ENCODE assay signal across 1 cellular context in genomic region chr2:85888745-85889647, GRCh38.
A peak's percentile ranks its signal among the peaks of the same experiment; 100 is the strongest.
TF ChIP-seq lines count a peak whose summit lies in the region.

Gene ST3GAL5, minus strand, starts transcription at chr2:85888990. Its CDS starts 85 bp downstream, at chr2:85888905.

TF ChIP-seq in HepG2, 621 proteins besides CTCF, POLR2A, EP300 and RAD21 (continued from another document and continues in another):
- no peak for TF ChIP-seq ZNF776 (CRISPR knock-in tag; IDR thresholded peaks at IDR 0.05)
- TF ChIP-seq MXD1 (CRISPR knock-in tag; IDR thresholded peaks at IDR 0.05): no peak
- TF ChIP-seq FOXK1 (CRISPR knock-in tag; IDR thresholded peaks at IDR 0.05; ENCODE audit: borderline replicate concordance, low read depth): 0 out of 2 replicates have a peak, but pooled peaks have one; percentile 57
- no peak; the same call in 1 of the 2 replicates for TF ChIP-seq ZNF3 (CRISPR knock-in tag; IDR thresholded peaks at IDR 0.05)
- TF ChIP-seq PHF8 (CRISPR knock-in tag; IDR thresholded peaks at IDR 0.05): peak; percentile 44; the same call in 1 of the 2 replicates
- TF ChIP-seq HNRNPL (IDR thresholded peaks at IDR 0.05; ENCODE audit: low read depth, low read length): no peak
- peak; percentile 56; the same call in 1 of the 2 replicates for TF ChIP-seq SALL2 (CRISPR knock-in tag; IDR thresholded peaks at IDR 0.05)
- peak; percentile 70 for TF ChIP-seq KMT2B (CRISPR knock-in tag; IDR thresholded peaks at IDR 0.05)
- TF ChIP-seq NKX3-1 (CRISPR knock-in tag; IDR thresholded peaks at IDR 0.05): 0 out of 2 replicates have a peak, but pooled peaks have one; percentile 31
- TF ChIP-seq NRL (CRISPR knock-in tag; IDR thresholded peaks at IDR 0.05; ENCODE audit: borderline replicate concordance): no peak
- TF ChIP-seq ZNF276 (CRISPR knock-in tag; IDR thresholded peaks at IDR 0.05; ENCODE audit: low read depth): no peak
- no peak for TF ChIP-seq TFE3 (CRISPR knock-in tag; IDR thresholded peaks at IDR 0.05)
- TF ChIP-seq TBX3 (IDR thresholded peaks at IDR 0.05; ENCODE audit: borderline replicate concordance): no peak
- TF ChIP-seq CHD2 (IDR thresholded peaks at IDR 0.05; ENCODE audit: low read depth, low read length): no peak
- TF ChIP-seq ZNF780A (CRISPR knock-in tag; IDR thresholded peaks at IDR 0.05): no peak
- no peak for TF ChIP-seq SNAI1 (CRISPR knock-in tag; IDR thresholded peaks at IDR 0.05; ENCODE audit: borderline replicate concordance)
- 0 out of 2 replicates have a peak, but pooled peaks have one; percentile 85 for TF ChIP-seq ETS1 (CRISPR knock-in tag; IDR thresholded peaks at IDR 0.05)
- no peak for TF ChIP-seq ZNF253 (CRISPR knock-in tag; IDR thresholded peaks at IDR 0.05; ENCODE audit: borderline replicate concordance)
- TF ChIP-seq, protein P1, sequence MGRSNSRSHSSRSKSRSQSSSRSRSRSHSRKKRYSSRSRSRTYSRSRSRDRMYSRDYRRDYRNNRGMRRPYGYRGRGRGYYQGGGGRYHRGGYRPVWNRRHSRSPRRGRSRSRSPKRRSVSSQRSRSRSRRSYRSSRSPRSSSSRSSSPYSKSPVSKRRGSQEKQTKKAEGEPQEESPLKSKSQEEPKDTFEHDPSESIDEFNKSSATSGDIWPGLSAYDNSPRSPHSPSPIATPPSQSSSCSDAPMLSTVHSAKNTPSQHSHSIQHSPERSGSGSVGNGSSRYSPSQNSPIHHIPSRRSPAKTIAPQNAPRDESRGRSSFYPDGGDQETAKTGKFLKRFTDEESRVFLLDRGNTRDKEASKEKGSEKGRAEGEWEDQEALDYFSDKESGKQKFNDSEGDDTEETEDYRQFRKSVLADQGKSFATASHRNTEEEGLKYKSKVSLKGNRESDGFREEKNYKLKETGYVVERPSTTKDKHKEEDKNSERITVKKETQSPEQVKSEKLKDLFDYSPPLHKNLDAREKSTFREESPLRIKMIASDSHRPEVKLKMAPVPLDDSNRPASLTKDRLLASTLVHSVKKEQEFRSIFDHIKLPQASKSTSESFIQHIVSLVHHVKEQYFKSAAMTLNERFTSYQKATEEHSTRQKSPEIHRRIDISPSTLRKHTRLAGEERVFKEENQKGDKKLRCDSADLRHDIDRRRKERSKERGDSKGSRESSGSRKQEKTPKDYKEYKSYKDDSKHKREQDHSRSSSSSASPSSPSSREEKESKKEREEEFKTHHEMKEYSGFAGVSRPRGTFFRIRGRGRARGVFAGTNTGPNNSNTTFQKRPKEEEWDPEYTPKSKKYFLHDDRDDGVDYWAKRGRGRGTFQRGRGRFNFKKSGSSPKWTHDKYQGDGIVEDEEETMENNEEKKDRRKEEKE (IDR thresholded peaks at IDR 0.05): no peak
- no peak for TF ChIP-seq ZNF7 (CRISPR knock-in tag; IDR thresholded peaks at IDR 0.05)
- peak; percentile 44; the same call in 1 of the 2 replicates for TF ChIP-seq ZNF143 (CRISPR knock-in tag; IDR thresholded peaks at IDR 0.05)
- TF ChIP-seq ZBTB7B (CRISPR knock-in tag; IDR thresholded peaks at IDR 0.05): peak; percentile 98
- TF ChIP-seq, protein P2, sequence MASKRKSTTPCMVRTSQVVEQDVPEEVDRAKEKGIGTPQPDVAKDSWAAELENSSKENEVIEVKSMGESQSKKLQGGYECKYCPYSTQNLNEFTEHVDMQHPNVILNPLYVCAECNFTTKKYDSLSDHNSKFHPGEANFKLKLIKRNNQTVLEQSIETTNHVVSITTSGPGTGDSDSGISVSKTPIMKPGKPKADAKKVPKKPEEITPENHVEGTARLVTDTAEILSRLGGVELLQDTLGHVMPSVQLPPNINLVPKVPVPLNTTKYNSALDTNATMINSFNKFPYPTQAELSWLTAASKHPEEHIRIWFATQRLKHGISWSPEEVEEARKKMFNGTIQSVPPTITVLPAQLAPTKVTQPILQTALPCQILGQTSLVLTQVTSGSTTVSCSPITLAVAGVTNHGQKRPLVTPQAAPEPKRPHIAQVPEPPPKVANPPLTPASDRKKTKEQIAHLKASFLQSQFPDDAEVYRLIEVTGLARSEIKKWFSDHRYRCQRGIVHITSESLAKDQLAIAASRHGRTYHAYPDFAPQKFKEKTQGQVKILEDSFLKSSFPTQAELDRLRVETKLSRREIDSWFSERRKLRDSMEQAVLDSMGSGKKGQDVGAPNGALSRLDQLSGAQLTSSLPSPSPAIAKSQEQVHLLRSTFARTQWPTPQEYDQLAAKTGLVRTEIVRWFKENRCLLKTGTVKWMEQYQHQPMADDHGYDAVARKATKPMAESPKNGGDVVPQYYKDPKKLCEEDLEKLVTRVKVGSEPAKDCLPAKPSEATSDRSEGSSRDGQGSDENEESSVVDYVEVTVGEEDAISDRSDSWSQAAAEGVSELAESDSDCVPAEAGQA (IDR thresholded peaks at IDR 0.05; ENCODE audit: low read depth): no peak
- TF ChIP-seq, protein P2 (CRISPR knock-in tag; IDR thresholded peaks at IDR 0.05; ENCODE audit: borderline replicate concordance): no peak; the same call in 1 of the 2 replicates
- TF ChIP-seq ATF3 (CRISPR knock-in tag; IDR thresholded peaks at IDR 0.05): no peak
- TF ChIP-seq, protein P3, sequence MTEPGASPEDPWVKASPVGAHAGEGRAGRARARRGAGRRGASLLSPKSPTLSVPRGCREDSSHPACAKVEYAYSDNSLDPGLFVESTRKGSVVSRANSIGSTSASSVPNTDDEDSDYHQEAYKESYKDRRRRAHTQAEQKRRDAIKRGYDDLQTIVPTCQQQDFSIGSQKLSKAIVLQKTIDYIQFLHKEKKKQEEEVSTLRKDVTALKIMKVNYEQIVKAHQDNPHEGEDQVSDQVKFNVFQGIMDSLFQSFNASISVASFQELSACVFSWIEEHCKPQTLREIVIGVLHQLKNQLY (CRISPR knock-in tag; IDR thresholded peaks at IDR 0.05): no peak
- peak; percentile 67; the same call in 1 of the 2 replicates for TF ChIP-seq RFXAP (CRISPR knock-in tag; IDR thresholded peaks at IDR 0.05; ENCODE audit: borderline replicate concordance)
- TF ChIP-seq HOXA9 (CRISPR knock-in tag; IDR thresholded peaks at IDR 0.05; ENCODE audit: borderline replicate concordance): no peak
- TF ChIP-seq SP5 (CRISPR knock-in tag; IDR thresholded peaks at IDR 0.05; ENCODE audit: borderline replicate concordance, low read depth): peak; percentile 48; the same call in 1 of the 2 replicates
- TF ChIP-seq ELF1 (CRISPR knock-in tag; IDR thresholded peaks at IDR 0.05): no peak
- no peak for TF ChIP-seq RBM22 (optimal IDR thresholded peaks at IDR 0.05; ENCODE audit: low read length)
- peak; percentile 31; the same call in 1 of the 2 replicates for TF ChIP-seq ZNF547 (CRISPR knock-in tag; IDR thresholded peaks at IDR 0.05)
- no peak for TF ChIP-seq ATRX (CRISPR knock-in tag; IDR thresholded peaks at IDR 0.05; ENCODE audit: borderline replicate concordance)
- no peak for TF ChIP-seq DNMT3B (CRISPR knock-in tag; conservative IDR thresholded peaks at IDR 0.05)
- TF ChIP-seq JDP2 (CRISPR knock-in tag; IDR thresholded peaks at IDR 0.05; ENCODE audit: borderline replicate concordance): no peak
- TF ChIP-seq, protein P4, sequence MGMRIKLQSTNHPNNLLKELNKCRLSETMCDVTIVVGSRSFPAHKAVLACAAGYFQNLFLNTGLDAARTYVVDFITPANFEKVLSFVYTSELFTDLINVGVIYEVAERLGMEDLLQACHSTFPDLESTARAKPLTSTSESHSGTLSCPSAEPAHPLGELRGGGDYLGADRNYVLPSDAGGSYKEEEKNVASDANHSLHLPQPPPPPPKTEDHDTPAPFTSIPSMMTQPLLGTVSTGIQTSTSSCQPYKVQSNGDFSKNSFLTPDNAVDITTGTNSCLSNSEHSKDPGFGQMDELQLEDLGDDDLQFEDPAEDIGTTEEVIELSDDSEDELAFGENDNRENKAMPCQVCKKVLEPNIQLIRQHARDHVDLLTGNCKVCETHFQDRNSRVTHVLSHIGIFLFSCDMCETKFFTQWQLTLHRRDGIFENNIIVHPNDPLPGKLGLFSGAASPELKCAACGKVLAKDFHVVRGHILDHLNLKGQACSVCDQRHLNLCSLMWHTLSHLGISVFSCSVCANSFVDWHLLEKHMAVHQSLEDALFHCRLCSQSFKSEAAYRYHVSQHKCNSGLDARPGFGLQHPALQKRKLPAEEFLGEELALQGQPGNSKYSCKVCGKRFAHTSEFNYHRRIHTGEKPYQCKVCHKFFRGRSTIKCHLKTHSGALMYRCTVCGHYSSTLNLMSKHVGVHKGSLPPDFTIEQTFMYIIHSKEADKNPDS (CRISPR knock-in tag; IDR thresholded peaks at IDR 0.05): no peak
- no peak for TF ChIP-seq ISL2 (CRISPR knock-in tag; IDR thresholded peaks at IDR 0.05)
- peak; percentile 45; the same call in 1 of the 2 replicates for TF ChIP-seq ZFY (CRISPR knock-in tag; IDR thresholded peaks at IDR 0.05)
- TF ChIP-seq NFE2 (CRISPR knock-in tag; IDR thresholded peaks at IDR 0.05): no peak
- no peak for TF ChIP-seq MED8 (CRISPR knock-in tag; IDR thresholded peaks at IDR 0.05; ENCODE audit: insufficient replicate concordance)
- no peak for TF ChIP-seq ZNF878 (CRISPR knock-in tag; IDR thresholded peaks at IDR 0.05)
- TF ChIP-seq SMC3 (IDR thresholded peaks at IDR 0.05; ENCODE audit: low read length): no peak
- TF ChIP-seq SOX5 (CRISPR knock-in tag; IDR thresholded peaks at IDR 0.05; ENCODE audit: borderline replicate concordance): 0 out of 2 replicates have a peak, but pooled peaks have one; percentile 13
- peak; percentile 24 for TF ChIP-seq ZNF607 (CRISPR knock-in tag; IDR thresholded peaks at IDR 0.05; ENCODE audit: borderline replicate concordance)
- no peak for TF ChIP-seq RORA (CRISPR knock-in tag; IDR thresholded peaks at IDR 0.05)
- peak; percentile 58; the same call in 1 of the 2 replicates for TF ChIP-seq UBTF (CRISPR knock-in tag; IDR thresholded peaks at IDR 0.05)
